8 cellular contexts compared by ENCODE assay signal in the genomic region with DNA sequence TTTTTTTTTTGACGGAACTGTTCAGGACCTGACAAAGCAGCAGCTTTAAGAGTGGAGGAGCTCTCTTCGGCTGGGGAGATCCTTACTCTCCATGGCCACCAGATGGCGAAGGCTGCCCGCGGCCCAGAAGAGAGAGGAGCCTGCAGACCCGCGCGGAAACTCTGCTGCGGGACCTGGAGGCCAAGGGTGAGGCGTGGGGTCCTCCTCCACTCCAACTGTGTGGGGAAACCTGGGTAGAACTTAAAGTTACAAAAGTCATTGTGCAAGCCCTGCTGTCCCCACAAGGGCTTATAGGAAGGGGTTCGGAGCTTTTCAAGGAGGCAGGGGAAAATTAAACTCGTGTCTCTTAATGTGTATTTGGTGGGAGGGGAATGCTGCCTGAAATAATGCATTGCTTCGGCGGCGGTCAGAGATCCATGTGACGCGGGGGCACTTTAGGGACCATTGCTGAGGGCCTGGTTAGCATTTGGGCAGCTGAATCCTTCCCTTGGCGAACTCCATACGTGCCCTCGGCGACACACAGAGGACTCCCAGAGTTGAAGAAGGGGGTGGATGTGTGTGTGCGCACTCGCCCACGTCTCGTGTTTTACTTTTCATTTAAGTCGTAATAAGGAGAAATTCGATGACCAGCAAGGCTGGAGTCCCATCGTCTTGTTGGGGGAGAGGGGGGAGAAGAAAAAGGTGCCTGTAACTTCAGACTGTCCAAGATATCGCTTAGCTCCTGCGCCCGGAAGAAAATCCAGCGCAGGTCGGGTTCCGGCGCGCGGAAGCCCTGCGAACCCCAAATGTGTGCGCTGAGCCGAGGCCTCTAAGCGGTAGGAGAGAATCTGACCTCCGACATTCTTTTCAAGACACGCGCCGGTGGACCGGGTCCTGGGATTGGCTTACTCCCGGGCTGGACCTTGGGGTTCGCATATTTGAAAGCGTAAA. TPM values are rescaled to one million over a fixed set of nuclear protein-coding genes. Genes with fewer than 3 reads are reported as not detected.
DNase-seq lines count a peak whose midpoint lies in the region; ATAC-seq, FAIRE-seq and TF ChIP-seq lines count a peak whose summit lies in the region.

No MANE protein-coding gene starts in this region.

- H3K36me3 Mint-ChIP-seq in T-helper 17 cell (ENCODE audit: low read depth) (peaks cover 5% of the 10 kb centered on the region), astrocyte (ENCODE audit: low read depth, unreplicated experiment) (no peaks in the 10 kb centered on the region)

- POLR2A ChIA-PET in HEK293 (lab: Yijun Ruan, JAX), result interaction anchor here (0.8 to 1.3 kb wide), 4 partner anchors 8 to 529 kb away, joined by 3 to 5 read pairs (median 4); a partner anchor contains a TSS

- H3K4me1 ChIP-seq in HEK293 (ENCODE audit: control insufficient read depth, insufficient read depth, low read length) (no peaks in the 10 kb centered on the region), MM.1S (ENCODE audit: low read length) (no peaks in the 10 kb centered on the region), astrocyte (ENCODE audit: insufficient read depth, low read length) (peaks cover 18% of the 10 kb centered on the region)

- H3K9me3 Mint-ChIP-seq in astrocyte (ENCODE audit: unreplicated experiment), result no peaks in the 10 kb centered on the region

- H3K4me3 Mint-ChIP-seq in T-helper 17 cell (peak overlapping the region; percentile 100), astrocyte (ENCODE audit: unreplicated experiment) (peak overlapping the region; percentile 87)

- DNase-seq in GM12864 (ENCODE audit: low read depth), result peak; percentile 21
- DNase-seq in MM.1S, result peak; percentile 78
- DNase-seq in T-helper 17 cell, result peak; percentile 55 to 67 (median 62)
- DNase-seq in astrocyte (ENCODE audit: low read depth), result peak; percentile 50
- DNase-seq in hepatic stellate cell (ENCODE audit: low spot score), result peak; percentile 89
- peak; percentile 88 for DNase-seq in retina
- DNase-seq in GM12892 (ENCODE audit: insufficient read length), result no peak

- no peaks in the 10 kb centered on the region for H3K9me3 ChIP-seq in HEK293 (ENCODE audit: control insufficient read depth, insufficient read depth, low read depth, low read length)
- no peaks in the 10 kb centered on the region for H3K9me3 ChIP-seq in MM.1S (replicated peaks; ENCODE audit: insufficient read depth, low read length)
- no peaks in the 10 kb centered on the region for H3K9me3 ChIP-seq in T-helper 17 cell (ENCODE audit: control insufficient read depth, low read length, poor library complexity, severe bottlenecking)
- no peaks in the 10 kb centered on the region for H3K9me3 ChIP-seq in astrocyte (ENCODE audit: insufficient read depth, low read depth, low read length)

- H4K20me1 ChIP-seq in MM.1S (ENCODE audit: insufficient read depth, low read length) (no peaks in the 10 kb centered on the region), astrocyte (ENCODE audit: insufficient read depth, low read length) (no peaks in the 10 kb centered on the region)

- H2AFZ ChIP-seq in MM.1S (ENCODE audit: low read length), result peak overlapping the region; percentile 98
- peak overlapping the region; percentile 88 for H2AFZ ChIP-seq in astrocyte (ENCODE audit: low read depth, low read length)

- H3K9ac ChIP-seq in MM.1S (ENCODE audit: low read length) (peak overlapping the region; percentile 12; the same call in 1 of the 2 replicates), astrocyte (ENCODE audit: low read length) (peak overlapping the region; percentile 57)

- H3K4me3 ChIP-seq in GM12864 (ENCODE audit: low read depth, low read length), result peak overlapping the region; percentile 49
- peak overlapping the region; percentile 35 for H3K4me3 ChIP-seq in HEK293 (ENCODE audit: low read depth, low read length)
- peak overlapping the region; percentile 73 for H3K4me3 ChIP-seq in MM.1S (ENCODE audit: low read length)
- peak overlapping the region; percentile 79 for H3K4me3 ChIP-seq in astrocyte (ENCODE audit: insufficient read depth, low read depth, low read length)

- peaks cover 29% of the 10 kb centered on the region for H3K4me1 Mint-ChIP-seq in T-helper 17 cell
- peaks cover 10% of the 10 kb centered on the region for H3K4me1 Mint-ChIP-seq in astrocyte (ENCODE audit: low read depth, unreplicated experiment)

- H3K27ac Mint-ChIP-seq in T-helper 17 cell (peak overlapping the region; percentile 93), astrocyte (ENCODE audit: unreplicated experiment) (no peak overlapping the region)

- H3K27ac ChIP-seq in HEK293 (ENCODE audit: extremely low read depth, low read depth, low read length) (no peak overlapping the region), MM.1S (ENCODE audit: low read length) (no peak overlapping the region), astrocyte (ENCODE audit: low read depth, low read length) (no peak overlapping the region)

- TF ChIP-seq POLR2A in GM12892 (IDR thresholded peaks at IDR 0.05; ENCODE audit: low read depth, low read length), result no peak

- H3F3A ChIP-seq in MM.1S (ENCODE audit: insufficient read depth, low read length), result no peaks in the 10 kb centered on the region

- peak; percentile 93 for ATAC-seq in T-helper 17 cell

- H3K9me2 ChIP-seq in MM.1S (replicated peaks; ENCODE audit: insufficient read depth, low read length), result no peaks in the 10 kb centered on the region

- peak overlapping the region; percentile 96 for H3K4me2 ChIP-seq in MM.1S (ENCODE audit: low read depth, low read length)
- H3K4me2 ChIP-seq in astrocyte (ENCODE audit: low read length), result peak overlapping the region; percentile 100

- FAIRE-seq in astrocyte (lab: Jason Lieb, UNC), result no peak
- no peak for FAIRE-seq in GM12892 (lab: Jason Lieb, UNC)

- TF ChIP-seq CTCF in GM12864 (IDR thresholded peaks at IDR 0.05; ENCODE audit: low read depth, low read length, missing control alignments), result peak; percentile 77
- TF ChIP-seq CTCF in HEK293 (tag by site-specific recombination; IDR thresholded peaks at IDR 0.05), result no peak; the same call in 1 of the 2 replicates
- peak; percentile 68 for TF ChIP-seq CTCF in MM.1S (IDR thresholded peaks at IDR 0.05; ENCODE audit: low read length)
- peak; percentile 57 for TF ChIP-seq CTCF in astrocyte (IDR thresholded peaks at IDR 0.05; ENCODE audit: insufficient read depth, low read depth, low read length)

- H3K36me3 ChIP-seq in HEK293 (ENCODE audit: control insufficient read depth in 2 of 2, insufficient read depth in 1 of 2, low read length in 2 of 2) (peaks cover 0 to 4% of the 10 kb centered on the region in 2 experiments; a peak in 1 of 3 replicates), MM.1S (replicated peaks; ENCODE audit: insufficient read depth, low read length) (no peaks in the 10 kb centered on the region), astrocyte (ENCODE audit: insufficient read depth, low read length) (no peaks in the 10 kb centered on the region)

- H3K27me3 Mint-ChIP-seq in T-helper 17 cell, result peaks cover 87% of the 10 kb centered on the region
- peaks cover 63% of the 10 kb centered on the region for H3K27me3 Mint-ChIP-seq in astrocyte (ENCODE audit: low read depth, unreplicated experiment)

- H3K27me3 ChIP-seq in MM.1S (replicated peaks; ENCODE audit: insufficient read depth, low read length) (peaks cover 12% of the 10 kb centered on the region), astrocyte (ENCODE audit: insufficient read depth, low read length) (peaks cover 48% of the 10 kb centered on the region)

- CTCF ChIA-PET in HEK293 (lab: Yijun Ruan, JAX), result interaction anchor here (0.5 to 2.1 kb wide), 36 partner anchors 9 to 1498 kb away, joined by 3 to 26 read pairs (median 3); a partner anchor contains a TSS

- H3K79me2 ChIP-seq in MM.1S (ENCODE audit: low read length) (no peaks in the 10 kb centered on the region), astrocyte (ENCODE audit: insufficient read depth, low read length) (no peaks in the 10 kb centered on the region)

TF ChIP-seq in HEK293, 187 proteins besides CTCF, POLR2A, EP300 and RAD21:
- TF ChIP-seq ZNF335 (tag by site-specific recombination; conservative IDR thresholded peaks at IDR 0.05) (peak; percentile 49), ZNF654 (tag by site-specific recombination; IDR thresholded peaks at IDR 0.05; ENCODE audit: low read depth) (peak; percentile 64)
- TF ChIP-seq, protein P1, sequence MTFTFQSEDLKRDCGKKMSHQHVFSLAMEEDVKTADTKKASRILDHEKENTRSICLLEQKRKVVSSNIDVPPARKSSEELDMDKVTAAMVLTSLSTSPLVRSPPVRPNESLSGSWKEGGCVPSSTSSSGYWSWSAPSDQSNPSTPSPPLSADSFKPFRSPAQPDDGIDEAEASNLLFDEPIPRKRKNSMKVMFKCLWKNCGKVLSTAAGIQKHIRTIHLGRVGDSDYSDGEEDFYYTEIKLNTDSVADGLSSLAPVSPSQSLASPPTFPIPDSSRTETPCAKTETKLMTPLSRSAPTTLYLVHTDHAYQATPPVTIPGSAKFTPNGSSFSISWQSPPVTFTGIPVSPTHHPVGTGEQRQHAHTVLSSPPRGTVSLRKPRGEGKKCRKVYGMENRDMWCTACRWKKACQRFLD (tag by site-specific recombination; IDR thresholded peaks at IDR 0.05), result no peak

RNA-seq across cellular contexts. Expression of a gene that starts 9.7 kb away (rescaled TPM):
- total RNA-seq in T-helper 17 cell, result 1 to 10 TPM in 1 of 2 donors, under 1 TPM in 1; 0.55 to 1.1 TPM
- total RNA-seq in astrocyte, result not detected in 2 replicates
- polyA plus RNA-seq in GM12892 (2012; ENCODE audit: missing spikeins), result not detected
